In genomic region chr7:29557954-29558353, GRCh38 we compare ENCODE assay signal across 18 cellular contexts. TPM values are rescaled to one million over a fixed set of nuclear protein-coding genes. Genes with fewer than 3 reads are reported as not detected.
A peak's percentile ranks its signal among the peaks of the same experiment; 100 is the strongest.
DNase-seq lines count a peak whose midpoint lies in the region; ATAC-seq, FAIRE-seq and TF ChIP-seq lines count a peak whose summit lies in the region.
"Had no signal": no experiment of that assay in that cellular context is flagged by ENCODE, and none has a peak within 500 bp of the region (broad histone marks: within the 10 kb centered on the region; RNA-seq: fewer than 3 reads in every experiment).

No MANE protein-coding gene starts in this region.

- peaks cover 21% of the 10 kb centered on the region for H3F3A ChIP-seq in neural progenitor cell (ENCODE audit: low read depth)

- H3K9ac ChIP-seq in neural progenitor cell: no peak overlapping the region

- H3K4me1 Mint-ChIP-seq in neural progenitor cell: peaks cover 13% of the 10 kb centered on the region
- H3K4me1 Mint-ChIP-seq: CD4-positive, alpha-beta memory T cell had no signal

- H3K4me1 ChIP-seq in neural progenitor cell: peaks cover 27% of the 10 kb centered on the region
- H3K4me1 ChIP-seq in spleen: peaks cover 0 to 7% (median 3%) of the 10 kb centered on the region in 6 donors
- H3K4me1 ChIP-seq in psoas muscle: no peaks in the 10 kb centered on the region

- no peak for TF ChIP-seq POLR2A in spleen (IDR thresholded peaks at IDR 0.05)

- intact Hi-C loops in spleen (cut with DNase I; ENCODE audit: low total_unique reads) (no loop called here), psoas muscle (cut with DNase I) (no loop called here)

- H3K36me3 ChIP-seq in neural progenitor cell (no peaks in the 10 kb centered on the region), spleen (no peaks in the 10 kb centered on the region), psoas muscle (ENCODE audit: insufficient read depth in 1 of 2, low read depth in 1 of 2) (no peaks in the 10 kb centered on the region)

- no peak overlapping the region for H3K27ac Mint-ChIP-seq in neural progenitor cell
- H3K27ac Mint-ChIP-seq: activated B cell treated with CpG ODN at 0.5 μM for 24 hours; CD4-positive, alpha-beta memory T cell had no signal

- peak; percentile 16 for DNase-seq in GM04503 (ENCODE audit: low read depth)
- DNase-seq in SKM-1 treated with dmso at 0.1 percent for 144 hours (lab: John Stamatoyannopoulos, UW; ENCODE audit: unreplicated experiment): peak; percentile 18
- peak; percentile 19 for DNase-seq in fibroblast of villous mesenchyme (ENCODE audit: low read depth)
- DNase-seq in neural progenitor cell (ENCODE audit: low spot score): no peak
- DNase-seq in 8988T: no peak
- no peak for DNase-seq in spleen
- no peak for DNase-seq in GM19239 (ENCODE audit: insufficient read length, low spot score)
- DNase-seq in psoas muscle: no peak
- DNase-seq: activated B cell treated with CpG ODN at 0.5 μM for 24 hours; activated T-cell treated with anti-CD3 and anti-CD28 coated beads, Interleukin-2, amount 50 U/mL, for 1 hour; CD4-positive, alpha-beta memory T cell; dermis blood vessel endothelial cell; foreskin melanocyte; NCI-H1105 treated with DMSO at 0.1 percent for 48 hours; NCI-H526 treated with DMSO at 0.1 percent for 48 hours; SHP77 treated with DMSO at 0.1 percent for 48 hours had no signal

- H3K27me3 Mint-ChIP-seq in neural progenitor cell (ENCODE audit: insufficient read depth, low read depth): peaks cover 13% of the 10 kb centered on the region

- FAIRE-seq in GM19239 (lab: Jason Lieb, UNC): no peak

- no peak overlapping the region for H3K27ac ChIP-seq in neural progenitor cell
- no peak overlapping the region for H3K27ac ChIP-seq in spleen
- H3K27ac ChIP-seq in psoas muscle: no peak overlapping the region
- H3K27ac ChIP-seq: skin epidermis had no signal

- no peaks in the 10 kb centered on the region for H4K20me1 ChIP-seq in neural progenitor cell (ENCODE audit: low read depth)

- no peaks in the 10 kb centered on the region for H3K79me2 ChIP-seq in neural progenitor cell (ENCODE audit: low read depth)

- ATAC-seq in psoas muscle: no peak
- ATAC-seq: left lobe of liver had no signal

- H3K4me3 Mint-ChIP-seq in neural progenitor cell: no peak overlapping the region
- H3K4me3 Mint-ChIP-seq: activated B cell treated with CpG ODN at 0.5 μM for 24 hours; CD4-positive, alpha-beta memory T cell had no signal

- TF ChIP-seq CTCF in fibroblast of villous mesenchyme (IDR thresholded peaks at IDR 0.05; ENCODE audit: insufficient read depth, low read depth, low read length): no peak
- TF ChIP-seq CTCF in neural progenitor cell (IDR thresholded peaks at IDR 0.05): no peak
- TF ChIP-seq CTCF in spleen (IDR thresholded peaks at IDR 0.05 in 8 of 11, conservative IDR thresholded peaks at IDR 0.05 in 3 of 11): no peak
- no peak for TF ChIP-seq CTCF in psoas muscle (IDR thresholded peaks at IDR 0.05)

- WGBS in spleen, 5 donors: 28 to 43% (median 36%) methylated on average over 3 of the region's 3 CpGs
- 43 to 52% (median 45%) methylated on average over 3 of the region's 3 CpGs for WGBS in psoas muscle, 3 donors

- H3K9me3 Mint-ChIP-seq in neural progenitor cell: peaks cover 4% of the 10 kb centered on the region
- H3K9me3 Mint-ChIP-seq: activated B cell treated with CpG ODN at 0.5 μM for 24 hours had no signal

- H3K4me3 ChIP-seq in fibroblast of villous mesenchyme (ENCODE audit: low read depth, low read length) (no peak overlapping the region), neural progenitor cell (no peak overlapping the region), spleen (no peak overlapping the region), psoas muscle (no peak overlapping the region)
- H3K4me3 ChIP-seq: skin epidermis had no signal

- no peak overlapping the region for H2AFZ ChIP-seq in neural progenitor cell (replicated peaks)

- H3K9me3 ChIP-seq in neural progenitor cell (ENCODE audit: low read depth): no peaks in the 10 kb centered on the region
- H3K9me3 ChIP-seq in spleen: no peaks in the 10 kb centered on the region
- H3K9me3 ChIP-seq in psoas muscle: no peaks in the 10 kb centered on the region

- peak overlapping the region; percentile 67 for H3K4me2 ChIP-seq in neural progenitor cell

- H3K27me3 ChIP-seq in neural progenitor cell (peaks cover 18% of the 10 kb centered on the region), spleen (replicated peaks in 1 of 7) (peaks cover 0 to 44% (median 13%) of the 10 kb centered on the region in 7 donors), psoas muscle (ENCODE audit: insufficient read depth in 3 of 3, low read length in 2 of 3) (peaks cover 0 to 50% (median 12%) of the 10 kb centered on the region in 3 donors)

- no peaks in the 10 kb centered on the region for H3K36me3 Mint-ChIP-seq in neural progenitor cell
- H3K36me3 Mint-ChIP-seq: CD4-positive, alpha-beta memory T cell had no signal

RNA-seq across cellular contexts. Expression of gene PRR15, which starts 5.7 kb away (rescaled TPM):
- total RNA-seq in fibroblast of villous mesenchyme: 1.3 and 5.2 TPM in 2 replicates
- total RNA-seq in neural progenitor cell (ENCODE audit: low replicate concordance): 0.77 and 1.7 TPM in 2 replicates
- total RNA-seq in spleen: not detected
- polyA plus RNA-seq in spleen: under 1 TPM in 2 of 3 donors, not detected in 1; 0.06 to 0.11 TPM
- total RNA-seq in psoas muscle: under 1 TPM in 2 of 4 donors, not detected in 2; 0.13 to 0.32 TPM
- polyA plus RNA-seq in psoas muscle: under 1 TPM in 2 of 3 donors, not detected in 1; 0.05 to 0.08 TPM
- total RNA-seq: activated B cell treated with CpG ODN at 0.5 μM for 24 hours; CD4-positive, alpha-beta memory T cell; left lobe of liver had no signal
- polyA plus RNA-seq: CD4-positive, alpha-beta memory T cell had no signal

Comparison
In these comparisons a context has a peak if more than half of its experiments do, and no peak if none do; other contexts are left out.
1. DNase-seq: peak in GM04503 (single experiment), SKM-1 treated with dmso at 0.1 percent for 144 hours (single experiment) and fibroblast of villous mesenchyme (single experiment); none in neural progenitor cell (single experiment), 8988T (single experiment), spleen (single experiment), GM19239 (single experiment) and psoas muscle (0 of 2).